Comparison of ENCODE assay signal across 18 cellular contexts in the genomic region with DNA sequence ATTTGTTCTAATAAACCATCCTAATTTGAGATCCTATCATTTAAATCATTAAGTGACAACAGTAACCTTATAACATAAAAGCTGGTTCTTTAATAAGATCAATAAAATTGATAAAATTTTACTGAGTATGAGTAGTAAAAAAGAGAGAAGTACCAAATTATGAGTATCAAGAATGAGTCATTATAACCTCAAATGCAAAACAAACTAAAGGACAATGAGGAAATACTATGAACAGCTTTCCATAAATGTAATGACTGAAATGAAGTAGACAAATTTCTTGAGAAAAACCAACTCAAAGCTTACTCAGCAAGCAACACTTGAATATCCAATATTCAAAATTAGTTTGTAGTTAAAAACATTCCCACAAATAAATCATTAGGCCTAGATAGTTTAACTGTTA.
A peak's percentile ranks its signal among the peaks of the same experiment; 100 is the strongest.
DNase-seq lines count a peak whose midpoint lies in the region; ATAC-seq and TF ChIP-seq lines count a peak whose summit lies in the region.
"Had no signal": no experiment of that assay in that cellular context is flagged by ENCODE, and none has a peak within 500 bp of the region (broad histone marks: within the 10 kb centered on the region; RNA-seq: fewer than 3 reads in every experiment).

No MANE protein-coding gene starts in this region.

- no peak for ATAC-seq in RWPE2 (ENCODE audit: low read depth)
- ATAC-seq: T-cell, WTC11 had no signal

- H3K4me2 ChIP-seq in fibroblast of lung (ENCODE audit: extremely low read depth, insufficient read depth, low read length) (peak overlapping the region; percentile 35), OCI-LY7 (ENCODE audit: low read length) (no peak overlapping the region)

- DNase-seq in EL (peak; percentile 39), RWPE2 (ENCODE audit: low spot score) (no peak), fibroblast of lung (ENCODE audit: low read depth in 2 of 2) (peak; percentile 53 to 55), OCI-LY7 (ENCODE audit: low spot score) (no peak), caudate nucleus (lab: John Stamatoyannopoulos, UW) (no peak), NCI-H446 treated with DMSO at 0.1 percent for 48 hours (lab: John Stamatoyannopoulos, UW) (no peak), NCI-H1694 (lab: John Stamatoyannopoulos, UW) (no peak)
- DNase-seq: activated CD8-positive, alpha-beta memory T cell treated with anti-CD3 and anti-CD28 coated beads, Interleukin-2, amount 50 U/mL, for 4 hours; BE2C; central memory CD4-positive, alpha-beta T cell; glutamatergic neuron; NCI-H2029 treated with DMSO at 0.1 percent for 48 hours; NCI-H526; T-cell; testis had no signal

- POLR2A ChIA-PET in OCI-LY7 (lab: Charles Lee): interaction anchor here (0.5 to 0.9 kb wide), 3 partner anchors 12 to 387 kb away, joined by 3 read pairs; no protein-coding TSS in a partner anchor

- H3K4me1 ChIP-seq in ACC112 (ENCODE audit: control insufficient read depth, insufficient read depth, low read length, unreplicated experiment): peaks cover 46% of the 10 kb centered on the region
- peaks cover 22% of the 10 kb centered on the region for H3K4me1 ChIP-seq in RWPE2 (ENCODE audit: insufficient read depth, poor library complexity, severe bottlenecking)
- peaks cover 10% of the 10 kb centered on the region for H3K4me1 ChIP-seq in fibroblast of lung (ENCODE audit: control insufficient read depth, extremely low read depth, insufficient read depth, low read length)
- no peaks in the 10 kb centered on the region for H3K4me1 ChIP-seq in OCI-LY7 (ENCODE audit: insufficient read depth, low read length, poor library complexity, severe bottlenecking)
- H3K4me1 ChIP-seq: BE2C, testis had no signal

- H3K9ac ChIP-seq in fibroblast of lung (ENCODE audit: insufficient read depth, low read length): no peak overlapping the region

- H2AFZ ChIP-seq in ACC112 (ENCODE audit: low read length, unreplicated experiment): peak overlapping the region; percentile 6
- H2AFZ ChIP-seq in fibroblast of lung (ENCODE audit: low read length): no peak overlapping the region
- no peak overlapping the region for H2AFZ ChIP-seq in OCI-LY7 (ENCODE audit: low read length)

- H3K4me3 ChIP-seq in ACC112 (ENCODE audit: low read depth, low read length) (no peak overlapping the region), RWPE2 (ENCODE audit: severe bottlenecking) (no peak overlapping the region), fibroblast of lung (replicated peaks in 1 of 4; ENCODE audit: control extremely low read depth in 1 of 4, insufficient read depth in 1 of 4, low read depth in 3 of 4, low read length in 4 of 4) (no peak overlapping the region), OCI-LY7 (ENCODE audit: low read depth, low read length, poor library complexity, severe bottlenecking) (no peak overlapping the region)
- H3K4me3 ChIP-seq: testis had no signal

- BruUV-seq in OCI-LY7 (replicated peaks; lab: Mats Ljungman, UMichigan): no TSS peak

- intact Hi-C loops in OCI-LY7 (cut with micrococcal nuclease; ENCODE audit: unreplicated experiment): no loop called here

- peak overlapping the region; percentile 29 for H3K27ac ChIP-seq in ACC112 (ENCODE audit: low read depth, low read length)
- peak overlapping the region; percentile 14 for H3K27ac ChIP-seq in RWPE2 (ENCODE audit: poor library complexity, severe bottlenecking)
- no peak overlapping the region for H3K27ac ChIP-seq in fibroblast of lung (ENCODE audit: insufficient read depth, low read length)
- no peak overlapping the region for H3K27ac ChIP-seq in OCI-LY7 (ENCODE audit: low read depth, low read length, poor library complexity, severe bottlenecking)
- no peak overlapping the region for H3K27ac ChIP-seq in caudate nucleus (ENCODE audit: low read depth, low read length)
- H3K27ac ChIP-seq: RWPE1, testis had no signal

- no peaks in the 10 kb centered on the region for H3K9me2 ChIP-seq in OCI-LY7 (ENCODE audit: insufficient read depth, low read length)

- no peaks in the 10 kb centered on the region for H3K79me2 ChIP-seq in ACC112 (ENCODE audit: control insufficient read depth, insufficient read depth, low read length, unreplicated experiment)
- no peaks in the 10 kb centered on the region for H3K79me2 ChIP-seq in fibroblast of lung (ENCODE audit: control insufficient read depth, insufficient read depth, low read length)
- no peaks in the 10 kb centered on the region for H3K79me2 ChIP-seq in OCI-LY7 (ENCODE audit: insufficient read depth, low read depth, low read length)

- TF ChIP-seq CTCF in RWPE2 (IDR thresholded peaks at IDR 0.05; ENCODE audit: poor library complexity, severe bottlenecking): no peak
- no peak for TF ChIP-seq CTCF in fibroblast of lung (conservative IDR thresholded peaks at IDR 0.05 in 1 of 2, IDR thresholded peaks at IDR 0.05 in 1 of 2; ENCODE audit: low read depth in 1 of 2, low read length in 2 of 2)
- no peak for TF ChIP-seq CTCF in OCI-LY7 (conservative IDR thresholded peaks at IDR 0.05; ENCODE audit: low read length)

- H3K36me3 ChIP-seq in ACC112 (ENCODE audit: insufficient read depth, low read length) (no peaks in the 10 kb centered on the region), RWPE2 (ENCODE audit: low read depth) (no peaks in the 10 kb centered on the region), fibroblast of lung (ENCODE audit: control insufficient read depth, insufficient read depth, low read length) (no peaks in the 10 kb centered on the region), OCI-LY7 (ENCODE audit: insufficient read depth, low read length) (no peaks in the 10 kb centered on the region)
- H3K36me3 ChIP-seq: BE2C had no signal

- no peaks in the 10 kb centered on the region for H4K20me1 ChIP-seq in fibroblast of lung (ENCODE audit: control insufficient read depth, extremely low read depth, insufficient read depth, low read length)
- no peaks in the 10 kb centered on the region for H4K20me1 ChIP-seq in OCI-LY7 (ENCODE audit: insufficient read depth, low read length)

- CTCF ChIA-PET in OCI-LY7 (lab: Charles Lee; ENCODE audit: unreplicated experiment): no interaction called here

- H3K9me3 ChIP-seq in RWPE2 (ENCODE audit: severe bottlenecking) (no peaks in the 10 kb centered on the region), fibroblast of lung (ENCODE audit: control insufficient read depth, insufficient read depth, low read depth, low read length) (no peaks in the 10 kb centered on the region), OCI-LY7 (ENCODE audit: low read length) (no peaks in the 10 kb centered on the region)
- H3K9me3 ChIP-seq: BE2C, testis had no signal

- H3K27me3 ChIP-seq in ACC112 (ENCODE audit: insufficient read depth, low read length): no peaks in the 10 kb centered on the region
- no peaks in the 10 kb centered on the region for H3K27me3 ChIP-seq in RWPE2 (ENCODE audit: insufficient read depth, poor library complexity, severe bottlenecking)
- no peaks in the 10 kb centered on the region for H3K27me3 ChIP-seq in fibroblast of lung (ENCODE audit: control insufficient read depth, insufficient read depth, low read length)
- H3K27me3 ChIP-seq: BE2C, testis had no signal

Comparison
In these comparisons a context has a peak if more than half of its experiments do, and no peak if none do; other contexts are left out.
1. H3K27ac ChIP-seq: peak in ACC112 (single experiment) and RWPE2 (single experiment); none in fibroblast of lung (single experiment), OCI-LY7 (single experiment) and caudate nucleus (single experiment).
2. DNase-seq: peak in EL (single experiment) and fibroblast of lung (2 of 2); none in RWPE2 (single experiment), OCI-LY7 (single experiment), caudate nucleus (0 of 61), NCI-H446 treated with DMSO at 0.1 percent for 48 hours (single experiment) and NCI-H1694 (single experiment).